ENCODE assay signal across 16 cellular contexts in the genomic region with DNA sequence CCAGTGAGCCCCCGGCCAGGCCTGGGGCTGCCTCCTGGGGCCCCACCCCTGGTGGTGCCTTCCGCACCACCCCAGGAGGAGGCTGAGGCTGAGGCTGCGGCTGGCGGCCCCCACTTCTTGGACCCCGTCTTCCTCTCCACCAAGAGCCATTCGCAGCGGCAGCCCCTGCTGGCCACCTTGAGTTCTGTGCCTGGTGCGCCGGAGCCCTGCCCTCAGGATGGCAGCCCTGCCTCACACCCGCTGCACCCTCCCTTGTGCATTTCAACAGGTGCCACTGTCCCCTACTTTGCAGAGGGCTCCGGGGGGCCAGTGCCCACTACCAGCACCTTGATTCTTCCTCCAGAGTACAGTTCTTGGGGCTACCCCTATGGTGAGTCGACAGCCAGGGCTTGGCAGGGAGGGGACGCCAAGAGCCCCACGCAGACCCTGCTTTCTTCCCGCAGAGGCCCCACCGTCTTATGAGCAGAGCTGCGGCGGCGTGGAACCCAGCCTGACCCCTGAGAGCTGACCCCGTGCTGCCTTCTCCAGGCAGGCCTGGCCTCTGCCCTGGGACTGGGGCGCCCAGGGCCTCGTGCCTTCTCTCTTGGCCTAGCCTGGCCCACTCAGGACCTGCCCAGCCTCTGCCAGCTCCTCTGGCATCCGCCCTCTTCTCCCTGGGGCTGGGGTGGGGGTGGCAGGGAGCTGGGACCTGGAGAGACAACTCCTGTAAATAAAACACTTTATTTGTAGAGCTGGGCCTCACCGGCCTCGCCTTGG. TPM values are rescaled to one million over a fixed set of nuclear protein-coding genes. Genes with fewer than 3 reads are reported as not detected.
DNase-seq lines count a peak whose midpoint lies in the region; TF ChIP-seq lines count a peak whose summit lies in the region.
"Had no signal": no experiment of that assay in that cellular context is flagged by ENCODE, and none has a peak within 500 bp of the region (broad histone marks: within the 10 kb centered on the region; RNA-seq: fewer than 3 reads in every experiment).

No MANE protein-coding gene starts in this region.

- peaks cover 20% of the 10 kb centered on the region for H3K4me1 Mint-ChIP-seq in neural progenitor cell

- H3K4me3 Mint-ChIP-seq in neural progenitor cell, result peak overlapping the region; percentile 15

- no peak overlapping the region for H3K9ac ChIP-seq in neural progenitor cell

- no peak overlapping the region for H3K4me2 ChIP-seq in neural progenitor cell

- peaks cover 6% of the 10 kb centered on the region for H4K20me1 ChIP-seq in neural progenitor cell (ENCODE audit: low read depth)

- H3K9me3 ChIP-seq in A673 (ENCODE audit: low read depth, low read length, poor library complexity, severe bottlenecking) (no peaks in the 10 kb centered on the region), neural progenitor cell (ENCODE audit: low read depth) (no peaks in the 10 kb centered on the region)

- H3K4me1 ChIP-seq in A673 (ENCODE audit: insufficient read depth, low read length, poor library complexity, severe bottlenecking) (peaks cover 4% of the 10 kb centered on the region), neural progenitor cell (peaks cover 5% of the 10 kb centered on the region)

- intact Hi-C loops in A673 (cut with micrococcal nuclease; ENCODE audit: unreplicated experiment), result no loop called here

- H3K27ac ChIP-seq in A673 (ENCODE audit: low read depth, low read length, poor library complexity, severe bottlenecking), result no peak overlapping the region
- no peak overlapping the region for H3K27ac ChIP-seq in brain microvascular endothelial cell
- no peak overlapping the region for H3K27ac ChIP-seq in neural progenitor cell

- in situ Hi-C loops in brain microvascular endothelial cell (cut with HindIII; ENCODE audit: low pct_ligation_motif_present, low sequenced_read_pairs), result no loop called here

- H3K27me3 ChIP-seq in A673 (replicated peaks; ENCODE audit: insufficient read depth, low read depth, low read length, poor library complexity), result no peaks in the 10 kb centered on the region
- no peaks in the 10 kb centered on the region for H3K27me3 ChIP-seq in H7 (ENCODE audit: control insufficient read depth, insufficient read depth, low read length)
- H3K27me3 ChIP-seq in brain microvascular endothelial cell (replicated peaks), result no peaks in the 10 kb centered on the region
- no peaks in the 10 kb centered on the region for H3K27me3 ChIP-seq in neural progenitor cell

- POLR2A ChIA-PET in A673 (lab: Charles Lee; ENCODE audit: low non-redundant PET), result no interaction called here

- no peak overlapping the region for H3K27ac Mint-ChIP-seq in neural progenitor cell
- H3K27ac Mint-ChIP-seq: activated T-helper 1 cell treated with anti-CD3 and anti-CD28 coated beads, Interleukin-12 subunit alpha, Interleukin-12 subunit beta, Interleukin-2, Interleukin-4 antibody, amounts not matched to agents 30 ng/mL and 10 ng/mL and 1 ng/mL, durations not matched to agents 14 hours and 24 hours and 36 hours had no signal

- DNase-seq in A673 (ENCODE audit: low spot score) (no peak), H7 (peak; percentile 79), brain microvascular endothelial cell (no peak), neural progenitor cell (ENCODE audit: low spot score) (no peak), MV-4-11 (lab: John Stamatoyannopoulos, UW) (no peak), NCI-H187 treated with DMSO at 0.1 percent for 48 hours (lab: John Stamatoyannopoulos, UW) (no peak), NCI-H82 treated with DMSO at 0.1 percent for 48 hours (lab: John Stamatoyannopoulos, UW; ENCODE audit: unreplicated experiment) (no peak)
- DNase-seq in effector CD8-positive, alpha-beta T cell (lab: John Stamatoyannopoulos, UW), result no peak
- DNase-seq: central memory CD4-positive, alpha-beta T cell; effector memory CD4-positive, alpha-beta T cell; EL; NCI-H1048; NCI-H774; nucleus accumbens; substantia nigra had no signal

- H3K79me2 ChIP-seq in neural progenitor cell (ENCODE audit: low read depth), result peaks cover 29% of the 10 kb centered on the region

- no TSS peak for BruUV-seq in A673 (replicated peaks; lab: Mats Ljungman, UMichigan)

- peaks cover 17% of the 10 kb centered on the region for H3K27me3 Mint-ChIP-seq in neural progenitor cell (ENCODE audit: insufficient read depth, low read depth)

- no peaks in the 10 kb centered on the region for H3K36me3 Mint-ChIP-seq in neural progenitor cell

- CTCF ChIA-PET in A673 (lab: Charles Lee), result interaction anchor here (0.6 kb wide), 1 partner anchor 36 kb away, joined by 3 read pairs; no protein-coding TSS in a partner anchor

- no peak overlapping the region for H3K4me3 ChIP-seq in A673 (ENCODE audit: low read depth, low read length, poor library complexity, severe bottlenecking)
- no peak overlapping the region for H3K4me3 ChIP-seq in H7 (ENCODE audit: insufficient read depth, low read depth, low read length)
- H3K4me3 ChIP-seq in brain microvascular endothelial cell (ENCODE audit: low read depth, low read length), result no peak overlapping the region
- no peak overlapping the region for H3K4me3 ChIP-seq in neural progenitor cell

- H3K36me3 ChIP-seq in A673 (ENCODE audit: insufficient read depth, low read length, poor library complexity, severe bottlenecking), result peaks cover 31% of the 10 kb centered on the region
- peaks cover 6% of the 10 kb centered on the region for H3K36me3 ChIP-seq in H7 (replicated peaks; ENCODE audit: control insufficient read depth, insufficient read depth, low read length)
- peaks cover 2% of the 10 kb centered on the region for H3K36me3 ChIP-seq in brain microvascular endothelial cell (replicated peaks)
- H3K36me3 ChIP-seq in neural progenitor cell, result no peaks in the 10 kb centered on the region

- no peak overlapping the region for H2AFZ ChIP-seq in neural progenitor cell (replicated peaks)

- peaks cover 14% of the 10 kb centered on the region for H3F3A ChIP-seq in neural progenitor cell (ENCODE audit: low read depth)

- H3K9me3 Mint-ChIP-seq in neural progenitor cell, result no peaks in the 10 kb centered on the region
- H3K9me3 Mint-ChIP-seq: activated T-helper 1 cell treated with anti-CD3 and anti-CD28 coated beads, Interleukin-12 subunit alpha, Interleukin-12 subunit beta, Interleukin-2, Interleukin-4 antibody, amounts not matched to agents 30 ng/mL and 10 ng/mL and 1 ng/mL, durations not matched to agents 14 hours and 24 hours and 36 hours had no signal

- TF ChIP-seq CTCF in A673 (conservative IDR thresholded peaks at IDR 0.05; ENCODE audit: low read depth, low read length) (0 out of 2 replicates have a peak, but pooled peaks have one; percentile 16), brain microvascular endothelial cell (IDR thresholded peaks at IDR 0.05; ENCODE audit: low read depth, low read length, missing control alignments) (peak; percentile 16), neural progenitor cell (IDR thresholded peaks at IDR 0.05) (no peak)

RNA-seq across cellular contexts. Expression of gene EHMT1, which starts 4.0 kb away (rescaled TPM):
- total RNA-seq in A673 (2021), result 115 and 124 TPM in 2 replicates
- 89.6 and 97.1 TPM in 2 replicates for total RNA-seq in H7 (2014; rRNA removed; shearing (Covaris generic))
- total RNA-seq in neural progenitor cell (ENCODE audit: low replicate concordance), result 47.8 and 84.5 TPM in 2 replicates

RNA-seq across cellular contexts. Expression of gene ARRDC1, which starts 9.3 kb away (rescaled TPM):
- 13.3 and 18.3 TPM in 2 replicates for total RNA-seq in A673 (2021)
- total RNA-seq in H7 (2014; rRNA removed; shearing (Covaris generic)), result 30.3 and 38.2 TPM in 2 replicates
- total RNA-seq in neural progenitor cell (ENCODE audit: low replicate concordance), result 12.9 and 34.4 TPM in 2 replicates

RNA-seq across cellular contexts. Expression of gene ZMYND19, which starts 24.5 kb away (rescaled TPM):
- total RNA-seq in A673 (2021) (68.0 and 75.3 TPM in 2 replicates), neural progenitor cell (ENCODE audit: low replicate concordance) (34.4 and 52.4 TPM in 2 replicates)
- 66.3 and 92.1 TPM in 2 replicates for total RNA-seq in H7 (2014; rRNA removed; shearing (Covaris generic))

RNA-seq across cellular contexts. Expression of gene DPH7, which starts 36.1 kb away (rescaled TPM):
- total RNA-seq in A673 (2021) (56.5 and 56.9 TPM in 2 replicates), neural progenitor cell (ENCODE audit: low replicate concordance) (37.6 and 55.2 TPM in 2 replicates)
- total RNA-seq in H7 (2014; rRNA removed; shearing (Covaris generic)), result 41.8 and 49.1 TPM in 2 replicates
